In genomic region chr9:132240860-132241482, GRCh38 we compare ENCODE assay signal across 8 cellular contexts.
DNase-seq lines count a peak whose midpoint lies in the region; ATAC-seq lines count a peak whose summit lies in the region.

No MANE protein-coding gene starts in this region.

- intact Hi-C loops in head of caudate nucleus (cut with DNase I): no loop called here

- peak; percentile 85 for DNase-seq in GF-D8 (lab: John Stamatoyannopoulos, UW)
- peak; percentile 93 for DNase-seq in NCI-H128 (lab: John Stamatoyannopoulos, UW; ENCODE audit: unreplicated experiment)
- peak; percentile 97 for DNase-seq in SKM-1 (lab: John Stamatoyannopoulos, UW; ENCODE audit: unreplicated experiment)
- peak; percentile 93 to 98 for DNase-seq in activated naive CD4-positive, alpha-beta T cell treated with anti-CD3 and anti-CD28 coated beads, Interleukin-2, amount 50 U/mL, for 72 hours (ENCODE audit: low spot score in 2 of 2)
- DNase-seq in head of caudate nucleus: peak; percentile 85 to 98 (median 94)
- DNase-seq in occipital lobe (lab: John Stamatoyannopoulos, UW): peak; percentile 91
- peak; percentile 73 for DNase-seq in superior temporal gyrus (ENCODE audit: extremely low spot score)

- H3K36me3 Mint-ChIP-seq in activated naive CD4-positive, alpha-beta T cell treated with anti-CD3 and anti-CD28 coated beads, Interleukin-2, amount 50 U/mL, for 72 hours: peaks cover 0 to 4% of the 10 kb centered on the region in 2 donors

- peak; percentile 65 for ATAC-seq in HG02571 (IDR thresholded peaks at IDR 0.05; ENCODE audit: unreplicated experiment)
- peak; percentile 88 to 94 for ATAC-seq in activated naive CD4-positive, alpha-beta T cell treated with anti-CD3 and anti-CD28 coated beads, Interleukin-2, amount 50 U/mL, for 72 hours

- H3K9me3 Mint-ChIP-seq in activated naive CD4-positive, alpha-beta T cell treated with anti-CD3 and anti-CD28 coated beads, Interleukin-2, amount 50 U/mL, for 72 hours: no peaks in the 10 kb centered on the region

- peak overlapping the region in 1 of 2 donors; percentile 91 for H3K27ac Mint-ChIP-seq in activated naive CD4-positive, alpha-beta T cell treated with anti-CD3 and anti-CD28 coated beads, Interleukin-2, amount 50 U/mL, for 72 hours

Comparison
In these comparisons a context has a peak if more than half of its experiments do, and no peak if none do; other contexts are left out.
1. Peak in every context shown above with its lines: DNase-seq and ATAC-seq.